31 cellular contexts compared by ENCODE assay signal in the genomic region with DNA sequence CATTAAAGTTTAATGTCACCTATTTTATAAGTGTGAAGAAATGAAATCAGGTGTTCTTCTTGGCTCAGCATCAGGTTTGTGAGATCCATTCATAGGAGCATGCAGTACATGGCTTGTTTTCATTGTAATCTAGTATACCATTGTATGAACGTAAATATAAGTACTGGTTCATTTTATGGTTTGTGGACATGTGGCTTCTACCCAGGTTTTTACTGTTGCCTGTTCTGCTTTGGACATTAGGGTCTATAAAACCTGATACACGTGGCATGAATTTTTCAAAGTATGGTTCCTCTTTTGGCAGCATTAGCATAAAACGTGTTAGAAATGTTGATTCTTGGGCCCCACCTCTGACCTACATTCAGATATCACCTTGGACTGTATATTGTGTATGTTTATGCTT.
DNase-seq lines count a peak whose midpoint lies in the region; ATAC-seq and TF ChIP-seq lines count a peak whose summit lies in the region.
"Had no signal": no experiment of that assay in that cellular context is flagged by ENCODE, and none has a peak within 500 bp of the region (broad histone marks: within the 10 kb centered on the region; RNA-seq: fewer than 3 reads in every experiment).

No MANE protein-coding gene starts in this region.

- H3K9ac ChIP-seq in BLaER1, result no peak overlapping the region

- H3K27me3 ChIP-seq in BLaER1 (no peaks in the 10 kb centered on the region), dorsolateral prefrontal cortex (no peaks in the 10 kb centered on the region), psoas muscle (ENCODE audit: insufficient read depth in 3 of 3, low read length in 2 of 3) (no peaks in the 10 kb centered on the region)
- H3K27me3 ChIP-seq in CD8-positive, alpha-beta T cell (ENCODE audit: insufficient read depth, low read length), result no peaks in the 10 kb centered on the region
- H3K27me3 ChIP-seq: Peyer's patch, tibial nerve had no signal

- H3K9me3 ChIP-seq in BLaER1, result no peaks in the 10 kb centered on the region
- no peaks in the 10 kb centered on the region for H3K9me3 ChIP-seq in psoas muscle
- no peaks in the 10 kb centered on the region for H3K9me3 ChIP-seq in CD8-positive, alpha-beta T cell (ENCODE audit: low read length)
- H3K9me3 ChIP-seq: Peyer's patch, prostate gland, tibial nerve had no signal

- peaks cover 41% of the 10 kb centered on the region for H3K36me3 ChIP-seq in BLaER1
- no peaks in the 10 kb centered on the region for H3K36me3 ChIP-seq in psoas muscle (ENCODE audit: insufficient read depth in 1 of 2, low read depth in 1 of 2)
- no peaks in the 10 kb centered on the region for H3K36me3 ChIP-seq in CD8-positive, alpha-beta T cell (ENCODE audit: insufficient read depth, low read length)
- H3K36me3 ChIP-seq: Peyer's patch, prostate gland had no signal

- no peaks in the 10 kb centered on the region for H3K9me3 Mint-ChIP-seq in CD8-positive, alpha-beta T cell
- H3K9me3 Mint-ChIP-seq: activated naive CD4-positive, alpha-beta T cell treated with anti-CD3 and anti-CD28 coated beads, Interleukin-2, amount 50 U/mL, for 24 hours; naive thymus-derived CD8-positive, alpha-beta T cell had no signal

- peaks cover 8% of the 10 kb centered on the region for H3K27me3 Mint-ChIP-seq in CD8-positive, alpha-beta T cell (ENCODE audit: low read depth)

- WGBS in psoas muscle, 3 donors, result 89 to 98% (median 90%) methylated on average over 3 of the region's 3 CpGs

- POLR2A ChIA-PET in CD8-positive, alpha-beta T cell (lab: Charles Lee), result no interaction called here

- no peak overlapping the region for H3K4me3 ChIP-seq in BLaER1
- no peak overlapping the region for H3K4me3 ChIP-seq in dorsolateral prefrontal cortex
- H3K4me3 ChIP-seq in psoas muscle, result no peak overlapping the region
- no peak overlapping the region for H3K4me3 ChIP-seq in CD8-positive, alpha-beta T cell (ENCODE audit: low read depth, low read length)
- H3K4me3 ChIP-seq: GM23248, K562, Peyer's patch, prostate gland, tibial nerve had no signal

- no peak for ATAC-seq in psoas muscle
- no peak for ATAC-seq in CD8-positive, alpha-beta T cell
- ATAC-seq in GM21717 (IDR thresholded peaks at IDR 0.05; ENCODE audit: unreplicated experiment), result no peak
- ATAC-seq: activated CD8-positive, alpha-beta T cell treated with anti-CD3 and anti-CD28 coated beads, Interleukin-2, amount 10 ng/mL, durations not matched to agents 7 days and 5 days; K562; left ventricle myocardium superior; naive thymus-derived CD8-positive, alpha-beta T cell had no signal

- intact Hi-C loops in dorsolateral prefrontal cortex (cut with DNase I) (no loop called here), psoas muscle (cut with DNase I) (loop anchor here in 1 of 2 donors (10.0 kb wide), 1 partner anchor 207 kb away; a partner anchor contains a TSS)
- intact Hi-C loops in CD8-positive, alpha-beta T cell (cut with DNase I, micrococcal nuclease), result no loop called here

- no peak overlapping the region for H3K4me3 Mint-ChIP-seq in CD8-positive, alpha-beta T cell
- H3K4me3 Mint-ChIP-seq: activated CD8-positive, alpha-beta T cell treated with anti-CD3 and anti-CD28 coated beads, Interleukin-2, amount 10 ng/mL, durations not matched to agents 7 days and 5 days; activated naive CD4-positive, alpha-beta T cell treated with anti-CD3 and anti-CD28 coated beads, Interleukin-2, amount 50 U/mL, for 24 hours; naive thymus-derived CD8-positive, alpha-beta T cell had no signal

- H3K36me3 Mint-ChIP-seq in CD8-positive, alpha-beta T cell, result no peaks in the 10 kb centered on the region
- H3K36me3 Mint-ChIP-seq: activated naive CD4-positive, alpha-beta T cell treated with anti-CD3 and anti-CD28 coated beads, Interleukin-2, amount 50 U/mL, for 24 hours; naive thymus-derived CD8-positive, alpha-beta T cell had no signal

- CTCF ChIA-PET in CD8-positive, alpha-beta T cell (lab: Charles Lee), result no interaction called here

- no peaks in the 10 kb centered on the region for H3K4me1 Mint-ChIP-seq in CD8-positive, alpha-beta T cell (ENCODE audit: low read depth)
- H3K4me1 Mint-ChIP-seq: activated naive CD4-positive, alpha-beta T cell treated with anti-CD3 and anti-CD28 coated beads, Interleukin-2, amount 50 U/mL, for 24 hours; naive thymus-derived CD8-positive, alpha-beta T cell had no signal

- DNase-seq in Kasumi-1 (lab: John Stamatoyannopoulos, UW) (peak; percentile 32 to 44), dorsolateral prefrontal cortex (no peak), psoas muscle (no peak), NCI-H1105 (lab: John Stamatoyannopoulos, UW) (no peak)
- no peak for DNase-seq in CD8-positive, alpha-beta T cell
- DNase-seq in effector CD4-positive, alpha-beta T cell, result no peak
- DNase-seq: activated CD4-positive, alpha-beta T cell treated with anti-CD3 and anti-CD28 coated beads for 4 hours; activated CD8-positive, alpha-beta T cell treated with anti-CD3 and anti-CD28 coated beads, Interleukin-2, amount 10 ng/mL, durations not matched to agents 7 days and 5 days; activated T-cell treated with anti-CD3 and anti-CD28 coated beads for 4 hours; amniotic stem cell; DND-41; GF-D8; GM23248; left ventricle myocardium superior; MM.1S; naive thymus-derived CD8-positive, alpha-beta T cell; NCI-H1436; NCI-H2081; NK-92 treated with Interleukin-12 subunit alpha and Interleukin-12 subunit beta, amount 100 ng/mL, for 24 hours; nucleus accumbens; Peyer's patch; SIG-M5; stimulated activated CD4-positive, alpha-beta T cell treated with anti-CD3 and anti-CD28 coated beads, Interleukin-4, amount 100 ng/mL, for 24 hours had no signal

- H3K4me2 ChIP-seq in BLaER1, result peak overlapping the region; percentile 18

- no peak overlapping the region for H3K27ac ChIP-seq in BLaER1
- peak overlapping the region in 51 of 59 donors; percentile 4 to 96 (median 91) for H3K27ac ChIP-seq in dorsolateral prefrontal cortex
- peak overlapping the region; percentile 84 for H3K27ac ChIP-seq in psoas muscle
- H3K27ac ChIP-seq in CD8-positive, alpha-beta T cell (ENCODE audit: low read depth, low read length), result no peak overlapping the region
- H3K27ac ChIP-seq: C4-2B, prostate gland, VCaP had no signal

- TF ChIP-seq CTCF in dorsolateral prefrontal cortex (IDR thresholded peaks at IDR 0.05 in 54 of 56, conservative IDR thresholded peaks at IDR 0.05 in 2 of 56; ENCODE audit: low read depth in 1 of 56, partially characterized antibody in 56 of 56), result no peak
- TF ChIP-seq CTCF in psoas muscle (IDR thresholded peaks at IDR 0.05), result no peak
- TF ChIP-seq CTCF in CD8-positive, alpha-beta T cell (IDR thresholded peaks at IDR 0.05), result no peak

- peaks cover 52% of the 10 kb centered on the region for H4K20me1 ChIP-seq in BLaER1

- H3K4me1 ChIP-seq in BLaER1 (peaks cover 90% of the 10 kb centered on the region), psoas muscle (peaks cover 46% of the 10 kb centered on the region)
- H3K4me1 ChIP-seq in CD8-positive, alpha-beta T cell (ENCODE audit: insufficient read depth, low read length), result no peaks in the 10 kb centered on the region
- H3K4me1 ChIP-seq: prostate gland had no signal

- H3K27ac Mint-ChIP-seq in CD8-positive, alpha-beta T cell, result no peak overlapping the region
- H3K27ac Mint-ChIP-seq: activated CD8-positive, alpha-beta T cell treated with anti-CD3 and anti-CD28 coated beads, Interleukin-2, amount 10 ng/mL, durations not matched to agents 7 days and 5 days; activated naive CD4-positive, alpha-beta T cell treated with anti-CD3 and anti-CD28 coated beads, Interleukin-2, amount 50 U/mL, for 24 hours; naive thymus-derived CD8-positive, alpha-beta T cell had no signal

Comparison
In these comparisons a context has a peak if more than half of its experiments do, and no peak if none do; other contexts are left out.
1. H3K27ac ChIP-seq: peak in dorsolateral prefrontal cortex (51 of 59) and psoas muscle (single experiment); none in BLaER1 (single experiment) and CD8-positive, alpha-beta T cell (single experiment).
2. DNase-seq: peak in Kasumi-1 (2 of 2); none in dorsolateral prefrontal cortex (0 of 10), psoas muscle (0 of 2), CD8-positive, alpha-beta T cell (0 of 7), effector CD4-positive, alpha-beta T cell (single experiment) and NCI-H1105 (single experiment).